Comparison of ENCODE assay signal across 1 cellular context in genomic region chr12:80707126-80707829, GRCh38.
TF ChIP-seq lines count a peak whose summit lies in the region.

TSS of gene MYF6 (plus strand) at chr12:80707634. CDS start at chr12:80707720, 86 bp downstream.

TF ChIP-seq in neural cell, 6 proteins besides CTCF, POLR2A, EP300 and RAD21 (continued from another document):
- TF ChIP-seq REST (IDR thresholded peaks at IDR 0.05; ENCODE audit: borderline replicate concordance) (no peak), MXI1 (conservative IDR thresholded peaks at IDR 0.05; ENCODE audit: poor library complexity, severe bottlenecking) (no peak)
